8 cellular contexts compared by ENCODE assay signal in the genomic region with DNA sequence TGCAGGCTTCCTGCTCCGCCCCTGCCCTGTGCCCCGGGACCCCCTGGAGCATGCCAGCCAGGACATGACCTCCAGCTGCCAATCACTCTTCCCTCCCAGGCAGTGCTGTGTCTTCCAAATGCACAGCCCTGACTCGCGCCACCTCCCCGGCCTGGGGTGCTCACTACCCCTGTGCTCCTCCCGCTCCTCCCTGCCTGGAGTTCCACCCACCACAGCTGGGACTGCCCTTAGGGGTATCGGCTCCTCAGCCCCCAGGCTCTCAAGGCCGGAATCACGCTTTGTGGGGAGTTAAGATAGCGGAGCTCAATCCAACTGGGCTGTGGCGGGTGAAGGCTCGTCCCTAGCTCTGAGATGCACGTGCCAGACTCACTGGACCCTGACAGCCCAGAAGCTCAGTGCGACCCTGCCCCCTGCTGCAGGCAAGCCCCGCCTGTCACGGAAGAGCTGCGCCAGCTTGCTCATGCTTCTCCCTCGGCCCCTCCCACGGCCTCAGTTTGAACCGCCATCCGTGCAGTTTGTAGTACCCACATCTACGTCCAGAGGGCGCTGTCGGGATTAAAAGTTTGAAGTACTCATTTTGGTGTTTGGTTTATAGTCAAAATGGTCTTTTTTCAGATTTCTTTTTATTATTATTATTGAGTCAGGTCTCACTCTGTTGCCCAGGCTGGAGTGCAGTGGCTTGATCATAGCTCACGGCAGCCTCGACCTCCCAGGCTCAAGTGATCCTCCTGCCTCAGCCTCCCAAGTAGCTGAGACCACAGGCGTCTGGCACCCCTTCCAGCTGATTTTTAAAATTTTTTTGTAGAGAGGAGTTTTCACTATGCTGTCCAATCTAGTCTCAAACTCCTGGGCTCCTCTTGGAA.
DNase-seq lines count a peak whose midpoint lies in the region; ATAC-seq and TF ChIP-seq lines count a peak whose summit lies in the region.

No MANE protein-coding gene starts in this region.

- no peak overlapping the region for H3K4me3 Mint-ChIP-seq in endothelial cell (ENCODE audit: unreplicated experiment)
- no peak overlapping the region for H3K4me3 Mint-ChIP-seq in stimulated activated effector memory CD8-positive, alpha-beta T cell treated with anti-CD3 and anti-CD28 coated beads, Interleukin-12 subunit alpha, Interleukin-12 subunit beta, amount 100 ng/mL, for 72 hours

- peaks cover 22% of the 10 kb centered on the region for H3K9me3 Mint-ChIP-seq in endothelial cell (ENCODE audit: unreplicated experiment)
- no peaks in the 10 kb centered on the region for H3K9me3 Mint-ChIP-seq in stimulated activated effector memory CD8-positive, alpha-beta T cell treated with anti-CD3 and anti-CD28 coated beads, Interleukin-12 subunit alpha, Interleukin-12 subunit beta, amount 100 ng/mL, for 72 hours

- peak; percentile 78 for TF ChIP-seq CTCF in endothelial cell (IDR thresholded peaks at IDR 0.05; ENCODE audit: unreplicated experiment)

- no peaks in the 10 kb centered on the region for H3K4me1 Mint-ChIP-seq in endothelial cell (ENCODE audit: unreplicated experiment)
- H3K4me1 Mint-ChIP-seq in stimulated activated effector memory CD8-positive, alpha-beta T cell treated with anti-CD3 and anti-CD28 coated beads, Interleukin-12 subunit alpha, Interleukin-12 subunit beta, amount 100 ng/mL, for 72 hours = no peaks in the 10 kb centered on the region

- no peak overlapping the region for H3K27ac Mint-ChIP-seq in endothelial cell (ENCODE audit: unreplicated experiment)
- H3K27ac Mint-ChIP-seq in stimulated activated effector memory CD8-positive, alpha-beta T cell treated with anti-CD3 and anti-CD28 coated beads, Interleukin-12 subunit alpha, Interleukin-12 subunit beta, amount 100 ng/mL, for 72 hours = no peak overlapping the region

- ATAC-seq in stimulated activated effector memory CD8-positive, alpha-beta T cell treated with anti-CD3 and anti-CD28 coated beads, Interleukin-12 subunit alpha, Interleukin-12 subunit beta, amount 100 ng/mL, for 72 hours = peak; percentile 22
- ATAC-seq in HG02973 (IDR thresholded peaks at IDR 0.05; ENCODE audit: unreplicated experiment) = no peak

- in situ Hi-C loops in KBM-7 (cut with MboI; ENCODE audit: low pct_unique_long_range_greater_than_20kb, low sequenced_read_pairs) = no loop called here

- peaks cover 11% of the 10 kb centered on the region for H3K27me3 Mint-ChIP-seq in endothelial cell (ENCODE audit: unreplicated experiment)

- H3K36me3 Mint-ChIP-seq in endothelial cell (ENCODE audit: low read depth, unreplicated experiment) = no peaks in the 10 kb centered on the region
- H3K36me3 Mint-ChIP-seq in stimulated activated effector memory CD8-positive, alpha-beta T cell treated with anti-CD3 and anti-CD28 coated beads, Interleukin-12 subunit alpha, Interleukin-12 subunit beta, amount 100 ng/mL, for 72 hours = no peaks in the 10 kb centered on the region

- DNase-seq in ELF-1 (ENCODE audit: low read depth, low spot score) (peak; percentile 95), KBM-7 (peak; percentile 42), endothelial cell (ENCODE audit: low spot score) (peak; percentile 22), middle frontal gyrus (ENCODE audit: extremely low spot score, low spot score) (peak; percentile 43), DMS153 (lab: John Stamatoyannopoulos, UW) (no peak)
- DNase-seq in activated CD4-positive, alpha-beta T cell treated with anti-CD3 and anti-CD28 coated beads, Interleukin-2, amount 50 U/mL, for 48 hours = peak; percentile 84 to 85
- DNase-seq in stimulated activated effector memory CD8-positive, alpha-beta T cell treated with anti-CD3 and anti-CD28 coated beads, Interleukin-12 subunit alpha, Interleukin-12 subunit beta, amount 100 ng/mL, for 72 hours (ENCODE audit: low spot score in 2 of 2) = peak; percentile 49 to 83
